Comparison of ENCODE assay signal across 8 cellular contexts in genomic region chr12:49365542-49365941, GRCh38.
DNase-seq lines count a peak whose midpoint lies in the region; ATAC-seq and TF ChIP-seq lines count a peak whose summit lies in the region.
"Had no signal": no experiment of that assay in that cellular context is flagged by ENCODE, and none has a peak within 500 bp of the region (broad histone marks: within the 10 kb centered on the region; RNA-seq: fewer than 3 reads in every experiment).

No MANE protein-coding gene starts in this region.

- no peaks in the 10 kb centered on the region for H3K36me3 Mint-ChIP-seq in nephron (ENCODE audit: low read depth)

- peak overlapping the region in 1 of 3 experiments; percentile 94 for H3K27ac Mint-ChIP-seq in nephron

- DNase-seq in EL (peak; percentile 72), LoVo (ENCODE audit: low spot score) (peak; percentile 30), astrocyte of the spinal cord (ENCODE audit: low read depth, low spot score) (peak; percentile 79), COR-L47 (lab: John Stamatoyannopoulos, UW) (no peak)
- no peak for DNase-seq in stimulated activated CD4-positive, alpha-beta T cell treated with anti-CD3 and anti-CD28 coated beads, Interleukin-2, amount 100 ng/mL, for 48 hours
- DNase-seq: NCI-H510A had no signal

- H3K4me1 Mint-ChIP-seq in nephron: peaks cover 25% of the 10 kb centered on the region

- H3K4me3 Mint-ChIP-seq in nephron: peak overlapping the region; percentile 33 to 73 (median 41)

- H3K9me3 Mint-ChIP-seq in nephron: no peaks in the 10 kb centered on the region

- peaks cover 8% of the 10 kb centered on the region for H3K27me3 Mint-ChIP-seq in nephron (ENCODE audit: low read depth)

- TF ChIP-seq CTCF in astrocyte of the spinal cord (IDR thresholded peaks at IDR 0.05; ENCODE audit: low read depth, low read length) (no peak), nephron (IDR thresholded peaks at IDR 0.05; ENCODE audit: unreplicated experiment in 3 of 3) (no peak)

- in situ Hi-C loops in astrocyte of the spinal cord (cut with HindIII; ENCODE audit: low sequenced_read_pairs): loop anchor here (25.0 kb wide), 1 partner anchor 147 kb away; no protein-coding TSS in a partner anchor

- peak overlapping the region; percentile 7 for H3K4me3 ChIP-seq in astrocyte of the spinal cord (ENCODE audit: low read depth, low read length)

- no peak for ATAC-seq in HG03108 (IDR thresholded peaks at IDR 0.05; ENCODE audit: unreplicated experiment)

Comparison
In these comparisons a context has a peak if more than half of its experiments do, and no peak if none do; other contexts are left out.
1. DNase-seq: peak in EL (single experiment), LoVo (single experiment) and astrocyte of the spinal cord (single experiment); none in stimulated activated CD4-positive, alpha-beta T cell treated with anti-CD3 and anti-CD28 coated beads, Interleukin-2, amount 100 ng/mL, for 48 hours (0 of 2) and COR-L47 (single experiment).